In the genomic region with DNA sequence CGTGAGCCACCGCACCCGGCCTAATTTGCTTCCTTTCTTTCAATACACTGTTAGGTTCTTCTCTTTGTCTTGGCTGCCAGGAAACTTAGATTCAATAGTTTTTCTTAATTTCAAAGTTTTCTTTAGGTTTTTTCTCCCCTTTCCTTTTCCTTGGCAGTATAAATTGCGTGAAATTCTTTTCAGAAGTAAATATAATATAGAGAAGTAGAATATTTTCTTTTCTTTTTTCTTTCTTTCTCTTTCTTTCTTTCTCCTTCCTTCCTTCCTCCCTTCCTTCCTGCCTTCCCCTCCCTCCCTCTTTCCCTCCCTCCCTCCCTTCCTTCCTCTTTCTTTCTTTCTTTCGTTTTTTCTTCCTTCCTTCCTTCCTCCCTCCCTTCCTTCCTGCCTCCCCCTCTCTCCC, we compare ENCODE assay signal across 15 cellular contexts. TPM values are rescaled to one million over a fixed set of nuclear protein-coding genes. Genes with fewer than 3 reads are reported as not detected.
DNase-seq lines count a peak whose midpoint lies in the region; ATAC-seq lines count a peak whose summit lies in the region.
"Had no signal": no experiment of that assay in that cellular context is flagged by ENCODE, and none has a peak within 500 bp of the region (broad histone marks: within the 10 kb centered on the region; RNA-seq: fewer than 3 reads in every experiment).

No MANE protein-coding gene starts in this region.

- H3K4me1 Mint-ChIP-seq in activated CD4-positive, alpha-beta T cell treated with anti-CD3 and anti-CD28 coated beads for 36 hours = peaks cover 16% of the 10 kb centered on the region
- H3K4me1 Mint-ChIP-seq in T-cell (peaks cover 15 to 18% (median 17%) of the 10 kb centered on the region in 3 donors), naive B cell (peaks cover 13 to 22% (median 15%) of the 10 kb centered on the region in 3 donors)
- peaks cover 19% of the 10 kb centered on the region for H3K4me1 Mint-ChIP-seq in stimulated activated effector memory CD8-positive, alpha-beta T cell treated with anti-CD3 and anti-CD28 coated beads, Interleukin-12 subunit alpha, Interleukin-12 subunit beta, amount 100 ng/mL, for 72 hours

- H3K9me3 Mint-ChIP-seq in activated CD4-positive, alpha-beta T cell treated with anti-CD3 and anti-CD28 coated beads for 36 hours (ENCODE audit: low read depth) = no peaks in the 10 kb centered on the region
- H3K9me3 Mint-ChIP-seq in T-cell (no peaks in the 10 kb centered on the region), naive B cell (peaks cover 0 to 2% (median 0%) of the 10 kb centered on the region in 7 donors)
- H3K9me3 Mint-ChIP-seq in stimulated activated effector memory CD8-positive, alpha-beta T cell treated with anti-CD3 and anti-CD28 coated beads, Interleukin-12 subunit alpha, Interleukin-12 subunit beta, amount 100 ng/mL, for 72 hours = no peaks in the 10 kb centered on the region

- intact Hi-C loops in activated CD4-positive, alpha-beta T cell treated with anti-CD3 and anti-CD28 coated beads for 36 hours (cut with DNase I, micrococcal nuclease) = loop anchor here in 1 of 2 experiments (10.0 kb wide), 1 partner anchor 874 kb away; a partner anchor contains a TSS
- intact Hi-C loops in left ventricle myocardium superior (cut with micrococcal nuclease) = no loop called here

- CTCF ChIA-PET in activated CD4-positive, alpha-beta T cell treated with anti-CD3 and anti-CD28 coated beads for 36 hours (lab: Charles Lee) = no interaction called here
- CTCF ChIA-PET in T-cell (lab: Charles Lee) = no interaction called here

- H3K4me3 Mint-ChIP-seq in activated CD4-positive, alpha-beta T cell treated with anti-CD3 and anti-CD28 coated beads for 36 hours = peak overlapping the region; percentile 76
- H3K4me3 Mint-ChIP-seq in T-cell (peak overlapping the region; percentile 83 to 88 (median 88)), naive B cell (peak overlapping the region in 6 of 8 donors; percentile 64 to 94 (median 86))
- H3K4me3 Mint-ChIP-seq in stimulated activated effector memory CD8-positive, alpha-beta T cell treated with anti-CD3 and anti-CD28 coated beads, Interleukin-12 subunit alpha, Interleukin-12 subunit beta, amount 100 ng/mL, for 72 hours = peak overlapping the region; percentile 78

- DNase-seq in activated CD4-positive, alpha-beta T cell treated with anti-CD3 and anti-CD28 coated beads for 36 hours = no peak
- no peak for DNase-seq in activated CD4-positive, alpha-beta T cell treated with anti-CD3 and anti-CD28 coated beads, Interleukin-2, amount 50 U/mL, for 48 hours
- DNase-seq in T-cell = no peak
- no peak for DNase-seq in naive B cell
- no peak for DNase-seq in stimulated activated effector memory CD8-positive, alpha-beta T cell treated with anti-CD3 and anti-CD28 coated beads, Interleukin-12 subunit alpha, Interleukin-12 subunit beta, amount 100 ng/mL, for 72 hours (ENCODE audit: low spot score in 2 of 2)
- DNase-seq in left ventricle myocardium superior = no peak
- DNase-seq in DMS53 treated with DMSO at 0.1 percent for 48 hours (lab: John Stamatoyannopoulos, UW; ENCODE audit: unreplicated experiment) = no peak
- DNase-seq: 8988T, COR-L47, NCI-H1417 treated with DMSO at 0.1 percent for 48 hours, NCI-H2029 treated with DMSO at 0.1 percent for 48 hours, NCI-H510A treated with DMSO at 0.1 percent for 48 hours had no signal

- H3K27me3 Mint-ChIP-seq in activated CD4-positive, alpha-beta T cell treated with anti-CD3 and anti-CD28 coated beads for 36 hours = peaks cover 18% of the 10 kb centered on the region
- H3K27me3 Mint-ChIP-seq in T-cell (peaks cover 18 to 31% of the 10 kb centered on the region in 2 donors), naive B cell (peaks cover 18 to 56% (median 46%) of the 10 kb centered on the region in 3 donors)

- POLR2A ChIA-PET in activated CD4-positive, alpha-beta T cell treated with anti-CD3 and anti-CD28 coated beads for 36 hours (lab: Charles Lee) = no interaction called here
- POLR2A ChIA-PET in T-cell (lab: Charles Lee) = no interaction called here

- no peaks in the 10 kb centered on the region for H3K36me3 Mint-ChIP-seq in activated CD4-positive, alpha-beta T cell treated with anti-CD3 and anti-CD28 coated beads for 36 hours (ENCODE audit: low read depth)
- no peaks in the 10 kb centered on the region for H3K36me3 Mint-ChIP-seq in T-cell
- no peaks in the 10 kb centered on the region for H3K36me3 Mint-ChIP-seq in naive B cell
- H3K36me3 Mint-ChIP-seq in stimulated activated effector memory CD8-positive, alpha-beta T cell treated with anti-CD3 and anti-CD28 coated beads, Interleukin-12 subunit alpha, Interleukin-12 subunit beta, amount 100 ng/mL, for 72 hours = no peaks in the 10 kb centered on the region

- ATAC-seq in activated CD4-positive, alpha-beta T cell treated with anti-CD3 and anti-CD28 coated beads for 36 hours = no peak
- ATAC-seq in T-cell (replicated peaks in 1 of 4) (no peak), naive B cell (ENCODE audit: low read depth in 2 of 2) (no peak), GM21515 (IDR thresholded peaks at IDR 0.05; ENCODE audit: unreplicated experiment) (no peak), left ventricle myocardium superior (no peak)
- no peak for ATAC-seq in stimulated activated effector memory CD8-positive, alpha-beta T cell treated with anti-CD3 and anti-CD28 coated beads, Interleukin-12 subunit alpha, Interleukin-12 subunit beta, amount 100 ng/mL, for 72 hours
- ATAC-seq: Panc1, Right ventricle myocardium inferior had no signal

- no peak overlapping the region for H3K27ac Mint-ChIP-seq in activated CD4-positive, alpha-beta T cell treated with anti-CD3 and anti-CD28 coated beads for 36 hours
- H3K27ac Mint-ChIP-seq in T-cell = no peak overlapping the region
- H3K27ac Mint-ChIP-seq in naive B cell = no peak overlapping the region
- H3K27ac Mint-ChIP-seq in stimulated activated effector memory CD8-positive, alpha-beta T cell treated with anti-CD3 and anti-CD28 coated beads, Interleukin-12 subunit alpha, Interleukin-12 subunit beta, amount 100 ng/mL, for 72 hours = no peak overlapping the region

RNA-seq across cellular contexts. Expression of a gene that starts 1.7 kb away (rescaled TPM):
- total RNA-seq in activated CD4-positive, alpha-beta T cell treated with anti-CD3 and anti-CD28 coated beads for 36 hours = under 1 TPM; 0.07 to 0.14 TPM
- total RNA-seq in T-cell (under 1 TPM; 0.09 to 0.51 (median 0.22) TPM), left ventricle myocardium superior (0.20 TPM)
- not detected for polyA plus RNA-seq in naive B cell (ENCODE audit: low read depth in 6 of 6)
